Comparison of ENCODE assay signal across 8 cellular contexts in the genomic region with DNA sequence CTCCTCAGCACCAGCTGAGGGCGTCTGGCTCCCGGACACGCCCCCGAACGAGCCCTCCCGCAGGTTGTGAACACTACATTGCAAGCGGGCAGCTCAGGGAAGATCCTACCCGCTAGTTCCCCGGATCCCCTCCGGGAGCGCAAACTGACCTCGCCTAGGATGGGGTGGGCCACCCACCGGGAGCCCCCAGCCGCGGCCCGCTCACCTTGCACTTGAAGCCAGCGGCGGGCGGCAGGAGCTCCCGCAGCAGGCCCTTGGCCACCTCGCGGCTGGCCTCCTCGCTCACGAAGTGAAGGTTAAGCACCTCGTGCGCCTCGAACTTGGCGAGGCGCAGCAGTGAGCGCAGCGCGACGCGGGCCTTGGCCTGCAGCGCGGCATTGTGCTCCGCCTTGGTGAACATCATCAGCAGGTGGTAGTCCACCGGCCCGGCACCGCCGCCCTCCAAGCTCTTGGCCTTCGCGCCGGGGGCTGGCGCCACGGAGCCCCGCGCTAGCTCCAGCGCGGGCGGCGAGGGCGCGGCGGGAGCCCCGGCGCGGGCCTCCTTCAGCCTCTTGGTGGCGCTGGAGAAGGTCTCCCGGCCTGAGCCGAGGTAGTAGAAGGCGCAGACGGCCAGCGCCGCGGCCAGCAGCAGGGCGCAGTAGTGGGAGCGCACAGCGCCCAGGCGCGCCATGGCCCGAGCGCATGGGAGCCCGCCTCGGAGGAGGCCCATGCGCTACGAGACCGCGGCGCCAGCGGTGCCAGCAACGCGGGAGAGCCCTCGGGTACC. TPM values are rescaled to one million over a fixed set of nuclear protein-coding genes. Genes with fewer than 3 reads are reported as not detected.
DNase-seq lines count a peak whose midpoint lies in the region; ATAC-seq and TF ChIP-seq lines count a peak whose summit lies in the region.

No MANE protein-coding gene starts in this region.

- peaks cover 15% of the 10 kb centered on the region for H3K4me1 Mint-ChIP-seq in CD4-positive, alpha-beta T cell (ENCODE audit: low read depth)
- peaks cover 17% of the 10 kb centered on the region for H3K4me1 Mint-ChIP-seq in activated CD4-positive, alpha-beta T cell treated with anti-CD3 and anti-CD28 coated beads, Interleukin-2, amount 10 ng/mL, durations not matched to agents 24 days and 14 days

- peak; percentile 60 for TF ChIP-seq POLR2A in erythroblast (IDR thresholded peaks at IDR 0.05; ENCODE audit: low read length)

- CTCF ChIA-PET in CD4-positive, alpha-beta T cell (lab: Charles Lee), result interaction anchor here (0.6 to 3.1 kb wide), 37 partner anchors 11 to 643 kb away, joined by 3 to 62 read pairs (median 5); partner anchors contain the start of gene LSG1

- ATAC-seq in CD4-positive, alpha-beta T cell (ENCODE audit: poor library complexity), result peak; percentile 67
- ATAC-seq in GM19043 (IDR thresholded peaks at IDR 0.05; ENCODE audit: low read depth, unreplicated experiment), result peak; percentile 48
- peak; percentile 70 for ATAC-seq in HG03175 (IDR thresholded peaks at IDR 0.05; ENCODE audit: unreplicated experiment)

- H3K27me3 Mint-ChIP-seq in CD4-positive, alpha-beta T cell, result no peaks in the 10 kb centered on the region
- no peaks in the 10 kb centered on the region for H3K27me3 Mint-ChIP-seq in activated CD4-positive, alpha-beta T cell treated with anti-CD3 and anti-CD28 coated beads, Interleukin-2, amount 10 ng/mL, durations not matched to agents 24 days and 14 days

- peak in 5 of 10 experiments; percentile 22 to 64 (median 40) for DNase-seq in CD4-positive, alpha-beta T cell
- peak; percentile 56 for DNase-seq in NCI-H2227 treated with DMSO at 0.1 percent for 48 hours (lab: John Stamatoyannopoulos, UW)
- DNase-seq in activated CD4-positive, alpha-beta T cell treated with anti-CD3 and anti-CD28 coated beads, Interleukin-2, amount 10 ng/mL, durations not matched to agents 24 days and 14 days, result peak; percentile 81
- DNase-seq in erythroblast (lab: John Stamatoyannopoulos, UW), result peak; percentile 90 to 93
- peak; percentile 77 for DNase-seq in myocyte (ENCODE audit: low read depth)
- DNase-seq in substantia nigra (lab: John Stamatoyannopoulos, UW), result peak in 23 of 49 donors; percentile 42 to 87 (median 80)

- H3K27me3 ChIP-seq in CD4-positive, alpha-beta T cell (ENCODE audit: control insufficient read depth, insufficient read depth, low read length), result no peaks in the 10 kb centered on the region

- H3K4me3 Mint-ChIP-seq in CD4-positive, alpha-beta T cell, result peak overlapping the region; percentile 95
- H3K4me3 Mint-ChIP-seq in activated CD4-positive, alpha-beta T cell treated with anti-CD3 and anti-CD28 coated beads, Interleukin-2, amount 10 ng/mL, durations not matched to agents 24 days and 14 days, result peak overlapping the region; percentile 88

- intact Hi-C loops in CD4-positive, alpha-beta T cell (cut with DNase I, micrococcal nuclease), result loop anchor here (1.0 to 10.0 kb wide), 9 partner anchors 10 to 636 kb away; partner anchors contain the start of genes ACAP2 (in 2 of the 2) and PPP1R2 (in 1 of the 2)
- intact Hi-C loops in activated CD4-positive, alpha-beta T cell treated with anti-CD3 and anti-CD28 coated beads, Interleukin-2, amount 10 ng/mL, durations not matched to agents 24 days and 14 days (cut with micrococcal nuclease), result loop anchor here (1.0 to 5.0 kb wide), 5 partner anchors 173 to 580 kb away; partner anchors contain the start of genes ACAP2 and PPP1R2

- peak; percentile 34 for TF ChIP-seq CTCF in CD4-positive, alpha-beta T cell (IDR thresholded peaks at IDR 0.05)

- H3K27ac Mint-ChIP-seq in CD4-positive, alpha-beta T cell, result peak overlapping the region; percentile 80
- peak overlapping the region; percentile 69 for H3K27ac Mint-ChIP-seq in activated CD4-positive, alpha-beta T cell treated with anti-CD3 and anti-CD28 coated beads, Interleukin-2, amount 10 ng/mL, durations not matched to agents 24 days and 14 days

- no peaks in the 10 kb centered on the region for H3K9me3 Mint-ChIP-seq in CD4-positive, alpha-beta T cell
- H3K9me3 Mint-ChIP-seq in activated CD4-positive, alpha-beta T cell treated with anti-CD3 and anti-CD28 coated beads, Interleukin-2, amount 10 ng/mL, durations not matched to agents 24 days and 14 days, result no peaks in the 10 kb centered on the region

- POLR2A ChIA-PET in CD4-positive, alpha-beta T cell (lab: Charles Lee), result interaction anchor here (0.6 to 2.9 kb wide), 25 partner anchors 8 to 873 kb away, joined by 3 to 36 read pairs (median 4); partner anchors contain the start of genes ACAP2, FAM43A, LSG1 and PPP1R2

- H3K27ac ChIP-seq in CD4-positive, alpha-beta T cell (ENCODE audit: low read depth, low read length), result peak overlapping the region; percentile 38
- H3K27ac ChIP-seq in substantia nigra (ENCODE audit: low read depth, low read length, poor library complexity, severe bottlenecking), result peak overlapping the region; percentile 87

- no peaks in the 10 kb centered on the region for H3K9me3 ChIP-seq in CD4-positive, alpha-beta T cell (ENCODE audit: control insufficient read depth, low read length)

- H3K36me3 Mint-ChIP-seq in CD4-positive, alpha-beta T cell (ENCODE audit: low read depth), result peaks cover 1% of the 10 kb centered on the region
- peaks cover 4% of the 10 kb centered on the region for H3K36me3 Mint-ChIP-seq in activated CD4-positive, alpha-beta T cell treated with anti-CD3 and anti-CD28 coated beads, Interleukin-2, amount 10 ng/mL, durations not matched to agents 24 days and 14 days (ENCODE audit: low read depth)

RNA-seq across cellular contexts. Expression of gene XXYLT1, which starts 0.4 kb away (rescaled TPM):
- 1 to 10 TPM; 3.1 to 3.7 TPM for total RNA-seq in CD4-positive, alpha-beta T cell
- 14.5 and 17.4 TPM in 2 replicates for total RNA-seq in activated CD4-positive, alpha-beta T cell treated with anti-CD3 and anti-CD28 coated beads, Interleukin-2, amount 10 ng/mL, durations not matched to agents 24 days and 14 days
- total RNA-seq in myocyte, result 14.5 and 20.1 TPM in 2 replicates
- polyA plus RNA-seq in myocyte (2012), result 21.7 TPM
